ENCODE assay signal across 8 cellular contexts in genomic region chr7:101814081-101814995, GRCh38. TPM values are rescaled to one million over a fixed set of nuclear protein-coding genes. Genes with fewer than 3 reads are reported as not detected.
DNase-seq lines count a peak whose midpoint lies in the region; ATAC-seq and TF ChIP-seq lines count a peak whose summit lies in the region.

No MANE protein-coding gene starts in this region.

- DNase-seq in ELF-1 (ENCODE audit: low read depth, low spot score) (peak; percentile 55), RKO (ENCODE audit: low spot score) (peak; percentile 82), germinal center (ENCODE audit: low spot score) (peak; percentile 85), tibial nerve (ENCODE audit: low spot score in 2 of 2) (peak in 1 of 2 donors; percentile 15), middle frontal gyrus (ENCODE audit: extremely low spot score, low spot score) (no peak)
- peak; percentile 60 for DNase-seq in activated naive CD4-positive, alpha-beta T cell treated with Interleukin-2 at 50 U/mL for 16 hours

- WGBS in tibial nerve, 2 donors, result 0% methylated on average over 33 to 42 of the region's 74 CpGs

- H3K9me3 ChIP-seq in neuron (ENCODE audit: low read length) (no peaks in the 10 kb centered on the region), tibial nerve (no peaks in the 10 kb centered on the region)

- peaks cover 15% of the 10 kb centered on the region for H3K27me3 ChIP-seq in neuron (ENCODE audit: insufficient read depth, low read length)
- H3K27me3 ChIP-seq in tibial nerve, result no peaks in the 10 kb centered on the region

- peaks cover 34% of the 10 kb centered on the region for H3K4me1 ChIP-seq in neuron (ENCODE audit: insufficient read depth, low read length)
- peaks cover 0 to 33% (median 10%) of the 10 kb centered on the region in 4 donors for H3K4me1 ChIP-seq in tibial nerve

- peak in 1 of 2 donors; percentile 32 for TF ChIP-seq POLR2A in tibial nerve (IDR thresholded peaks at IDR 0.05)

- H3K36me3 ChIP-seq in neuron (ENCODE audit: insufficient read depth, low read length) (no peaks in the 10 kb centered on the region), tibial nerve (no peaks in the 10 kb centered on the region)

- TF ChIP-seq CTCF in tibial nerve (IDR thresholded peaks at IDR 0.05), result peak; percentile 58 to 88 (median 80)

- H2AFZ ChIP-seq in neuron (ENCODE audit: low read depth, low read length), result peak overlapping the region; percentile 90

- peak overlapping the region; percentile 58 to 90 (median 79) for H3K27ac ChIP-seq in tibial nerve

- H3K4me3 ChIP-seq in neuron (ENCODE audit: low read length) (peak overlapping the region; percentile 56), tibial nerve (peak overlapping the region; percentile 59 to 97 (median 70))

- TF ChIP-seq EP300 in tibial nerve (IDR thresholded peaks at IDR 0.05), result no peak

- peak; percentile 29 for ATAC-seq in HG03442 (IDR thresholded peaks at IDR 0.05; ENCODE audit: unreplicated experiment)

RNA-seq across cellular contexts. Expression of gene CUX1, which starts 3.1 kb away (rescaled TPM):
- 100 to 1,000 TPM in 1 of 4 donors, 10 to 100 TPM in 3; 74.5 to 104 (median 84.3) TPM for total RNA-seq in tibial nerve
